16 cellular contexts compared by ENCODE assay signal in genomic region chr1:116581323-116581885, GRCh38. TPM values are rescaled to one million over a fixed set of nuclear protein-coding genes. Genes with fewer than 3 reads are reported as not detected.
DNase-seq lines count a peak whose midpoint lies in the region; ATAC-seq and TF ChIP-seq lines count a peak whose summit lies in the region.
"Had no signal": no experiment of that assay in that cellular context is flagged by ENCODE, and none has a peak within 500 bp of the region (broad histone marks: within the 10 kb centered on the region; RNA-seq: fewer than 3 reads in every experiment).

No MANE protein-coding gene starts in this region.

- H3K79me2 ChIP-seq in OCI-LY3 (ENCODE audit: low read length) (no peaks in the 10 kb centered on the region), osteoblast (ENCODE audit: insufficient read depth, low read length) (no peaks in the 10 kb centered on the region)

- no peaks in the 10 kb centered on the region for H4K20me1 ChIP-seq in OCI-LY3 (ENCODE audit: insufficient read depth, low read length)
- H4K20me1 ChIP-seq in osteoblast (ENCODE audit: insufficient read depth, low read length): no peaks in the 10 kb centered on the region
- H4K20me1 ChIP-seq: BLaER1 had no signal

- no peak overlapping the region for H2AFZ ChIP-seq in OCI-LY3 (ENCODE audit: low read depth, low read length)
- H2AFZ ChIP-seq in osteoblast (ENCODE audit: low read length): no peak overlapping the region

- no peak overlapping the region for H3K9ac ChIP-seq in OCI-LY3 (ENCODE audit: low read length)
- H3K9ac ChIP-seq: BLaER1 had no signal

- H3K4me3 ChIP-seq in OCI-LY3 (ENCODE audit: low read length) (no peak overlapping the region), osteoblast (ENCODE audit: insufficient read depth, low read length) (no peak overlapping the region)
- H3K4me3 ChIP-seq: BLaER1, HAP-1 had no signal

- H3K4me2 ChIP-seq in OCI-LY3 (ENCODE audit: low read length) (no peak overlapping the region), osteoblast (ENCODE audit: insufficient read depth, low read length) (no peak overlapping the region)
- H3K4me2 ChIP-seq: BLaER1 had no signal

- no peak for ATAC-seq in HG03159 (IDR thresholded peaks at IDR 0.05; ENCODE audit: unreplicated experiment)

- H3K27me3 ChIP-seq in OCI-LY3 (ENCODE audit: low read depth, low read length): no peaks in the 10 kb centered on the region
- H3K27me3 ChIP-seq in osteoblast (ENCODE audit: insufficient read depth, low read length): no peaks in the 10 kb centered on the region
- H3K27me3 ChIP-seq: BLaER1 had no signal

- peak; percentile 40 for DNase-seq in NCI-H2171 treated with DMSO at 0.1 percent for 48 hours (lab: John Stamatoyannopoulos, UW)
- DNase-seq in NCI-H2171 (lab: John Stamatoyannopoulos, UW): no peak
- DNase-seq in osteoblast (ENCODE audit: insufficient read length, low spot score, missing footprints): peak; percentile 15
- no peak for DNase-seq in COLO829 (ENCODE audit: low spot score)
- no peak for DNase-seq in T-helper 9 cell
- DNase-seq: 8988T; AML-193; Calu3; CD4-positive, CD25-positive, alpha-beta regulatory T cell; DMS 273 treated with DMSO at 0.1 percent for 48 hours; DMS79 treated with DMSO at 0.1 percent for 48 hours; GDM1 had no signal

- H3K4me1 ChIP-seq in OCI-LY3 (ENCODE audit: low read length) (peaks cover 46% of the 10 kb centered on the region), osteoblast (ENCODE audit: insufficient read depth, low read length) (no peaks in the 10 kb centered on the region)
- H3K4me1 ChIP-seq: BLaER1, HAP-1 had no signal

- H3K36me3 ChIP-seq in OCI-LY3 (replicated peaks; ENCODE audit: low read depth, low read length) (peaks cover 36% of the 10 kb centered on the region), osteoblast (ENCODE audit: insufficient read depth, low read length) (no peaks in the 10 kb centered on the region)
- H3K36me3 ChIP-seq: HAP-1 had no signal

- H3K27ac ChIP-seq in OCI-LY3 (ENCODE audit: low read length): peak overlapping the region; percentile 18; the same call in 1 of the 2 replicates
- no peak overlapping the region for H3K27ac ChIP-seq in osteoblast (ENCODE audit: low read depth, low read length)
- H3K27ac ChIP-seq: BLaER1 had no signal

- H3K9me3 ChIP-seq in OCI-LY3 (ENCODE audit: insufficient read depth, low read length) (no peaks in the 10 kb centered on the region), osteoblast (ENCODE audit: low read depth, low read length) (no peaks in the 10 kb centered on the region)
- H3K9me3 ChIP-seq: BLaER1, HAP-1 had no signal

- no peak for TF ChIP-seq CTCF in OCI-LY3 (IDR thresholded peaks at IDR 0.05; ENCODE audit: low read depth, low read length)
- no peak for TF ChIP-seq CTCF in osteoblast (IDR thresholded peaks at IDR 0.05; ENCODE audit: extremely low read depth, low read depth, low read length)

RNA-seq across cellular contexts. Expression of gene CD58, which starts 10.6 kb away (rescaled TPM):
- total RNA-seq in osteoblast: 20.6 and 23.5 TPM in 2 replicates

Comparison
In these comparisons a context has a peak if more than half of its experiments do, and no peak if none do; other contexts are left out.
1. DNase-seq: peak in NCI-H2171 treated with DMSO at 0.1 percent for 48 hours (single experiment) and osteoblast (single experiment); none in NCI-H2171 (single experiment), COLO829 (single experiment) and T-helper 9 cell (single experiment).